18 cellular contexts compared by ENCODE assay signal in the genomic region with DNA sequence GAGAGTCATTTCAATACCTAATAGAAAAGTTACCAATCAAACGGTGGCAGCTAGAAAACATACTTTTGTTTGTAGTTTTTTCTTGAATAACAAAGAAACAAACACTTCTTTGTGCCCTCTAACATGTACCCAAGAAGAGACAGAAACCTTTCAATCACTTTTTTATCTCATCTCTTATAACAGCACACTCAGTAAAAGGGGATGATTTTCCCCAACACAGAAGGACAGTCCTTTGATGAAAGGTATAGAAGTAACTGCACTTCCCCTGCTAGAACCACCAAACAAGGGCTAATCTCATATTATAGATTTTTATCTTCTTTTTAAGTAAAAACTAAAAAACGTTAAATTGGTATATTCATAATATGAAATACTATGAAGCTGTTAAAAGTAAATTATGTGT.
DNase-seq lines count a peak whose midpoint lies in the region; ATAC-seq and TF ChIP-seq lines count a peak whose summit lies in the region.
"Had no signal": no experiment of that assay in that cellular context is flagged by ENCODE, and none has a peak within 500 bp of the region (broad histone marks: within the 10 kb centered on the region; RNA-seq: fewer than 3 reads in every experiment).

No MANE protein-coding gene starts in this region.

- H3K4me1 Mint-ChIP-seq in neural crest cell, result peaks cover 28% of the 10 kb centered on the region
- H3K4me1 Mint-ChIP-seq: CD4-positive, alpha-beta memory T cell had no signal

- H3K27me3 ChIP-seq in Panc1 (ENCODE audit: control insufficient read depth, insufficient read depth, low read length), result no peaks in the 10 kb centered on the region
- H3K27me3 ChIP-seq in psoas muscle (ENCODE audit: insufficient read depth in 3 of 3, low read length in 2 of 3), result no peaks in the 10 kb centered on the region
- H3K27me3 ChIP-seq: BE2C had no signal

- POLR2A ChIA-PET in Panc1 (lab: Charles Lee), result no interaction called here

- H3K9me3 ChIP-seq in Panc1 (ENCODE audit: control insufficient read depth, insufficient read depth, low read depth, low read length), result no peaks in the 10 kb centered on the region
- H3K9me3 ChIP-seq in psoas muscle, result no peaks in the 10 kb centered on the region
- H3K9me3 ChIP-seq: A549, BE2C, HAP-1 had no signal

- H3K27me3 Mint-ChIP-seq in neural crest cell (ENCODE audit: low read depth), result no peaks in the 10 kb centered on the region

- ATAC-seq in Panc1, result no peak
- no peak for ATAC-seq in psoas muscle
- ATAC-seq: A549 had no signal

- H3K4me1 ChIP-seq in Panc1 (ENCODE audit: control insufficient read depth, insufficient read depth, low read length), result no peaks in the 10 kb centered on the region
- no peaks in the 10 kb centered on the region for H3K4me1 ChIP-seq in psoas muscle
- H3K4me1 ChIP-seq: A549, BE2C had no signal

- H3K36me3 Mint-ChIP-seq in neural crest cell (ENCODE audit: low read depth), result peaks cover 2% of the 10 kb centered on the region
- H3K36me3 Mint-ChIP-seq: CD4-positive, alpha-beta memory T cell had no signal

- peak overlapping the region; percentile 97 for H3K27ac Mint-ChIP-seq in neural crest cell (ENCODE audit: unreplicated experiment)
- H3K27ac Mint-ChIP-seq: CD4-positive, alpha-beta memory T cell; HFFc6 had no signal

- H3K36me3 ChIP-seq in Panc1 (ENCODE audit: control insufficient read depth, insufficient read depth, low read length) (no peaks in the 10 kb centered on the region), psoas muscle (ENCODE audit: insufficient read depth in 1 of 2, low read depth in 1 of 2) (no peaks in the 10 kb centered on the region)
- H3K36me3 ChIP-seq: BE2C, HAP-1 had no signal

- H3K27ac ChIP-seq in Panc1 (ENCODE audit: low read length), result no peak overlapping the region
- no peak overlapping the region for H3K27ac ChIP-seq in psoas muscle
- H3K27ac ChIP-seq: A549, C4-2B had no signal

- WGBS in psoas muscle, 3 donors, result 69 to 73% (median 69%) methylated on average over 2 of the region's 2 CpGs

- in situ Hi-C loops in Panc1 (cut with HindIII; ENCODE audit: low pct_unique_long_range_greater_than_20kb, low sequenced_read_pairs), result no loop called here

- TSS peak; percentile 30 for BruUV-seq in Panc1 (replicated peaks; lab: Mats Ljungman, UMichigan)

- no peak overlapping the region for H3K4me3 Mint-ChIP-seq in neural crest cell
- H3K4me3 Mint-ChIP-seq: CD4-positive, alpha-beta memory T cell; HFFc6 had no signal

- H3K4me3 ChIP-seq in Panc1 (ENCODE audit: low read depth in 2 of 2, low read length in 2 of 2) (no peak overlapping the region), psoas muscle (no peak overlapping the region)
- H3K4me3 ChIP-seq: A549, HAP-1 had no signal

- DNase-seq in Panc1 (ENCODE audit: low read depth, low spot score) (no peak), foreskin melanocyte (peak; percentile 2), neural crest cell (ENCODE audit: low read depth, low spot score) (no peak), RPMI8226 (no peak), psoas muscle (no peak), HK-2 (ENCODE audit: unreplicated experiment) (no peak)
- DNase-seq: BE2C; CD4-positive, alpha-beta memory T cell; COR-L47; DMS153; DMS79 treated with DMSO at 0.1 percent for 48 hours; EL; GF-D8; GOT3; HFFc6 had no signal

- CTCF ChIA-PET in Panc1 (lab: Charles Lee), result no interaction called here

- no peaks in the 10 kb centered on the region for H3K9me3 Mint-ChIP-seq in neural crest cell
- H3K9me3 Mint-ChIP-seq: CD4-positive, alpha-beta memory T cell; HFFc6 had no signal

- TF ChIP-seq CTCF in Panc1 (IDR thresholded peaks at IDR 0.05) (no peak), neural crest cell (conservative IDR thresholded peaks at IDR 0.05) (no peak), psoas muscle (IDR thresholded peaks at IDR 0.05) (no peak)

- intact Hi-C loops in Panc1 (cut with micrococcal nuclease; ENCODE audit: unreplicated experiment), result no loop called here
- intact Hi-C loops in psoas muscle (cut with DNase I), result loop anchor here in 1 of 2 donors (10.0 kb wide), 1 partner anchor 429 kb away; no protein-coding TSS in a partner anchor
